ENCODE assay signal across 16 cellular contexts in the genomic region with DNA sequence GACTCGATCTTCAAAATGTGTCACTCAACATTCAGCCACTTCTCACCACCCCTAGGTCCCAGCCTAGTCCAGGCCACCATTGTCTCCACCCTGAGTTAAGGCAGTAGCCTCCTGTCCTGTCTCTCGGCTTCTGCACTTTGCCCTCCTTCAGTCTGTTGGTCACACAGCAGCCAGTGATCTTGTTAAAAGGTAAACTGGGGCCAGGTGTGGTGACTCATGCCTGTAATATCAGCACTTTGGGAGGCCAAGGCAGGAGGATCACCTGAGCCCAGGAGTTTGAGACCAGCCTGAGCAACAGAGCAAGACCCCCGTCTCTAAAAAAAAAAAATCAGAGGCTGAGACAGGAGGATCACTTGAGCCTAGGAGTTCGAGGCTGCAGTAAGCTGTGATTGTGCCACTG. TPM values are rescaled to one million over a fixed set of nuclear protein-coding genes. Genes with fewer than 3 reads are reported as not detected.
DNase-seq lines count a peak whose midpoint lies in the region; ATAC-seq, FAIRE-seq and TF ChIP-seq lines count a peak whose summit lies in the region.
"Had no signal": no experiment of that assay in that cellular context is flagged by ENCODE, and none has a peak within 500 bp of the region (broad histone marks: within the 10 kb centered on the region; RNA-seq: fewer than 3 reads in every experiment).

No MANE protein-coding gene starts in this region.

- intact Hi-C loops in Calu3 (cut with micrococcal nuclease; ENCODE audit: unreplicated experiment) = loop anchor here (1.0 kb wide), 1 partner anchor 9 kb away; no protein-coding TSS in a partner anchor

- FAIRE-seq in small intestine (lab: Jason Lieb, UNC) = no peak
- FAIRE-seq in GM12892 (lab: Jason Lieb, UNC) = no peak
- FAIRE-seq: A204.1, GM12878 had no signal

- peaks cover 65% of the 10 kb centered on the region for H3K36me3 ChIP-seq in CD4-positive, CD25-positive, alpha-beta regulatory T cell (ENCODE audit: control insufficient read depth, insufficient read depth, low read length)
- H3K36me3 ChIP-seq in hepatocyte (replicated peaks; ENCODE audit: insufficient read depth, low read depth) = no peaks in the 10 kb centered on the region
- H3K36me3 ChIP-seq in small intestine (ENCODE audit: control insufficient read depth in 2 of 2, insufficient read depth in 2 of 2, low read length in 2 of 2) = peaks cover 0 to 11% of the 10 kb centered on the region in 2 donors
- H3K36me3 ChIP-seq in right atrium auricular region = peaks cover 11% of the 10 kb centered on the region

- no TSS peak for BruUV-seq in Calu3 (replicated peaks; lab: Mats Ljungman, UMichigan)

- H3K9me3 Mint-ChIP-seq in CD4-positive, CD25-positive, alpha-beta regulatory T cell = no peaks in the 10 kb centered on the region
- no peaks in the 10 kb centered on the region for H3K9me3 Mint-ChIP-seq in Calu3 (ENCODE audit: low read depth, unreplicated experiment)
- H3K9me3 Mint-ChIP-seq: CD8-positive, alpha-beta T cell; GM23338 had no signal

- H3K27me3 ChIP-seq in CD4-positive, CD25-positive, alpha-beta regulatory T cell (ENCODE audit: control insufficient read depth, insufficient read depth, low read length) = no peaks in the 10 kb centered on the region
- H3K27me3 ChIP-seq in hepatocyte (no peaks in the 10 kb centered on the region), small intestine (ENCODE audit: control insufficient read depth in 2 of 2, insufficient read depth in 2 of 2, low read length in 2 of 2) (no peaks in the 10 kb centered on the region), right atrium auricular region (no peaks in the 10 kb centered on the region)
- H3K27me3 ChIP-seq: BE2C had no signal

- no peaks in the 10 kb centered on the region for H3K9me3 ChIP-seq in CD4-positive, CD25-positive, alpha-beta regulatory T cell (ENCODE audit: control insufficient read depth in 2 of 2, low read length in 2 of 2)
- H3K9me3 ChIP-seq in hepatocyte (ENCODE audit: low read depth) (no peaks in the 10 kb centered on the region), small intestine (ENCODE audit: control insufficient read depth, low read depth) (no peaks in the 10 kb centered on the region), right atrium auricular region (no peaks in the 10 kb centered on the region)
- H3K9me3 ChIP-seq: BE2C had no signal

- H3K9me2 ChIP-seq in hepatocyte (replicated peaks; ENCODE audit: insufficient read depth) = no peaks in the 10 kb centered on the region

- no peak for TF ChIP-seq POLR2A in GM12892 (IDR thresholded peaks at IDR 0.05; ENCODE audit: low read depth, low read length)

- no peak overlapping the region for H2AFZ ChIP-seq in hepatocyte
- H2AFZ ChIP-seq: GM23338 had no signal

- peak overlapping the region; percentile 52 to 76 (median 72) for H3K27ac Mint-ChIP-seq in CD4-positive, CD25-positive, alpha-beta regulatory T cell
- H3K27ac Mint-ChIP-seq in Calu3 (ENCODE audit: unreplicated experiment) = peak overlapping the region; percentile 27
- H3K27ac Mint-ChIP-seq: GM23338 had no signal

- WGBS in hepatocyte (ENCODE audit: low lambda C conversion rate, missing lambda C conversion rate) = 83% methylated on average over 4 of the region's 4 CpGs
- 71 to 91% (median 83%) methylated on average over 4 of the region's 4 CpGs for WGBS in small intestine, 3 donors

- no peak overlapping the region for H3K4me2 ChIP-seq in hepatocyte
- H3K4me2 ChIP-seq: GM23338 had no signal

- peaks cover 22% of the 10 kb centered on the region for H3K36me3 Mint-ChIP-seq in CD4-positive, CD25-positive, alpha-beta regulatory T cell
- peaks cover 11% of the 10 kb centered on the region for H3K36me3 Mint-ChIP-seq in Calu3 (ENCODE audit: insufficient read depth, unreplicated experiment)

- H3K4me3 ChIP-seq in CD4-positive, CD25-positive, alpha-beta regulatory T cell (ENCODE audit: low read depth, low read length) = no peak overlapping the region
- H3K4me3 ChIP-seq in hepatocyte = no peak overlapping the region
- H3K4me3 ChIP-seq in small intestine (ENCODE audit: low read depth in 1 of 2, low read length in 2 of 2) = no peak overlapping the region
- H3K4me3 ChIP-seq in right atrium auricular region = no peak overlapping the region
- H3K4me3 ChIP-seq: GM12878, GM23338 had no signal

- no peak for ATAC-seq in CD4-positive, CD25-positive, alpha-beta regulatory T cell (ENCODE audit: low read depth in 2 of 2)
- ATAC-seq: CD8-positive, alpha-beta T cell; GM12878; GM23338 had no signal

- H3K27me3 Mint-ChIP-seq in CD4-positive, CD25-positive, alpha-beta regulatory T cell = no peaks in the 10 kb centered on the region
- H3K27me3 Mint-ChIP-seq in Calu3 (ENCODE audit: unreplicated experiment) = no peaks in the 10 kb centered on the region

- H4K20me1 ChIP-seq in hepatocyte (ENCODE audit: insufficient read depth, poor library complexity, severe bottlenecking) = no peaks in the 10 kb centered on the region

- H3K79me2 ChIP-seq in hepatocyte = no peaks in the 10 kb centered on the region

- no peak for DNase-seq in CD4-positive, CD25-positive, alpha-beta regulatory T cell
- DNase-seq in Calu3 (no peak), hepatocyte (ENCODE audit: low spot score) (peak; percentile 11), small intestine (peak; percentile 82), GM12892 (ENCODE audit: insufficient read length) (no peak), midbrain (lab: John Stamatoyannopoulos, UW) (no peak), right atrium auricular region (ENCODE audit: low spot score) (no peak)
- DNase-seq: BE2C; CD8-positive, alpha-beta T cell; COR-L47; DMS53; H7 had no signal

- TF ChIP-seq CTCF in Calu3 (IDR thresholded peaks at IDR 0.05; ENCODE audit: unreplicated experiment) = no peak
- TF ChIP-seq CTCF in hepatocyte (IDR thresholded peaks at IDR 0.05; ENCODE audit: poor library complexity) = no peak
- no peak for TF ChIP-seq CTCF in right atrium auricular region (IDR thresholded peaks at IDR 0.05)

- no peak overlapping the region for H3K27ac ChIP-seq in CD4-positive, CD25-positive, alpha-beta regulatory T cell (ENCODE audit: insufficient read depth, low read length, poor library complexity, severe bottlenecking)
- peak overlapping the region; percentile 40 for H3K27ac ChIP-seq in hepatocyte
- peak overlapping the region in 1 of 2 donors; percentile 4 for H3K27ac ChIP-seq in small intestine (ENCODE audit: low read depth in 1 of 2, low read length in 1 of 2)
- H3K27ac ChIP-seq in right atrium auricular region = no peak overlapping the region
- H3K27ac ChIP-seq: C4-2B had no signal

- CTCF ChIA-PET in Calu3 (lab: Charles Lee) = interaction anchor here (0.7 kb wide), 1 partner anchor 155 kb away, joined by 3 read pairs; no protein-coding TSS in a partner anchor

- peaks cover 0 to 9% (median 3%) of the 10 kb centered on the region in 4 donors for H3K4me1 Mint-ChIP-seq in CD4-positive, CD25-positive, alpha-beta regulatory T cell
- H3K4me1 Mint-ChIP-seq in Calu3 (ENCODE audit: low read depth, unreplicated experiment) = peaks cover 15% of the 10 kb centered on the region
- H3K4me1 Mint-ChIP-seq: GM23338 had no signal

- H3K4me1 ChIP-seq in CD4-positive, CD25-positive, alpha-beta regulatory T cell (ENCODE audit: control insufficient read depth, insufficient read depth, low read length, poor library complexity, severe bottlenecking) = no peaks in the 10 kb centered on the region
- H3K4me1 ChIP-seq in hepatocyte (ENCODE audit: insufficient read depth) (no peaks in the 10 kb centered on the region), small intestine (ENCODE audit: control insufficient read depth in 2 of 2, insufficient read depth in 1 of 2, low read depth in 1 of 2, low read length in 1 of 2) (no peaks in the 10 kb centered on the region), right atrium auricular region (no peaks in the 10 kb centered on the region)
- H3K4me1 ChIP-seq: BE2C had no signal

- H3K4me3 Mint-ChIP-seq in CD4-positive, CD25-positive, alpha-beta regulatory T cell = no peak overlapping the region
- H3K4me3 Mint-ChIP-seq in Calu3 (ENCODE audit: low read depth, unreplicated experiment) = no peak overlapping the region
- H3K4me3 Mint-ChIP-seq: CD8-positive, alpha-beta T cell; GM23338 had no signal

RNA-seq across cellular contexts. Expression of gene WWP2, which starts 25.8 kb away (rescaled TPM):
- total RNA-seq in CD4-positive, CD25-positive, alpha-beta regulatory T cell = 93.0 TPM
- polyA plus RNA-seq in CD4-positive, CD25-positive, alpha-beta regulatory T cell = 10 to 100 TPM; 36.3 to 43.4 (median 39.2) TPM
- total RNA-seq in Calu3 (2022) (47.5 and 53.8 TPM in 2 replicates), hepatocyte (19.9 and 26.2 TPM in 2 replicates), right atrium auricular region (10 to 100 TPM; 16.1 to 21.2 TPM)
- polyA plus RNA-seq in hepatocyte (19.1 and 23.1 TPM in 2 replicates), small intestine (10 to 100 TPM; 32.4 to 35.5 (median 35.3) TPM)
- 10.2 TPM for polyA plus RNA-seq in GM12892 (2012; ENCODE audit: missing spikeins)

RNA-seq across cellular contexts. Expression of gene NOB1, which starts 33.2 kb away (rescaled TPM):
- 36.1 TPM for total RNA-seq in CD4-positive, CD25-positive, alpha-beta regulatory T cell
- 10 to 100 TPM; 49.2 to 62.6 (median 52.8) TPM for polyA plus RNA-seq in CD4-positive, CD25-positive, alpha-beta regulatory T cell
- total RNA-seq in Calu3 (2022) (82.4 and 88.2 TPM in 2 replicates), hepatocyte (23.9 and 34.6 TPM in 2 replicates), right atrium auricular region (10 to 100 TPM; 12.9 to 22.2 TPM)
- polyA plus RNA-seq in hepatocyte (25.1 and 28.0 TPM in 2 replicates), small intestine (10 to 100 TPM; 22.8 to 71.0 (median 28.6) TPM)
- polyA plus RNA-seq in GM12892 (2012; ENCODE audit: missing spikeins) = 72.2 TPM

Comparison
In these comparisons a context has a peak if more than half of its experiments do, and no peak if none do; other contexts are left out.
1. DNase-seq: peak in hepatocyte (single experiment) and small intestine (single experiment); none in CD4-positive, CD25-positive, alpha-beta regulatory T cell (0 of 3), Calu3 (single experiment), GM12892 (single experiment), midbrain (single experiment) and right atrium auricular region (single experiment).